8 cellular contexts compared by ENCODE assay signal in the genomic region with DNA sequence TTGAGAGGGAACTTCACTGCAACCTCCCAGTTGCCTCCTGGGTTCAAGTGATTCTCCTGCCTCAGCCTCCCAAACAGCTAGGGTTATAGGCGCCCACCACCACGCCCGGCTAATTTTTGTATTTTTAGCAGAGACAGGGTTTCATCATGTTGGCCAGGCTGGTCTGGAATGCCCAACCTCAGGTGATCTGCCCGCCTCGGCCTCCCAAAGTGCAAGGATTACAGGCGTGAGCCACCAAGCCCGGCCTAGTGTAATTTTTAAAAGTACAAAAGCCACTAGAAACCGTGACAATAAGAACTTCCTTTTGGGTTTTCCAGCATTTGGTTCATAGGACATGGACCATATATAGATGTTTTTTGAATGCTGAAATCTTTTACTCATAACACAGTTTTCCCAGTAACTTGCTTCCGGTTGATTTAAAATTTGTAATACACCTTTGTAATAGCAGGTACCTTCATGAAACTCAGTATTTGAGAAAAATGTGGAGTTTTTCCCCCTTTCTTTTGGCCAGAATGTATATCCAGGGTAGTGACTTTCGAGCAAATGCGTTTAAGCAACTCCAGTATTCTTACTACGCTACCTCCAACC. TPM values are rescaled to one million over a fixed set of nuclear protein-coding genes. Genes with fewer than 3 reads are reported as not detected.
DNase-seq lines count a peak whose midpoint lies in the region; ATAC-seq and TF ChIP-seq lines count a peak whose summit lies in the region.

No MANE protein-coding gene starts in this region.

- peak overlapping the region; percentile 71 for H4K5ac ChIP-seq in mesendoderm (ENCODE audit: low read length)

- peaks cover 18% of the 10 kb centered on the region for H3K79me2 ChIP-seq in mesendoderm (ENCODE audit: control insufficient read depth, insufficient read depth, low read length)

- no CpG with 5 or more reads among the region's 12 CpGs for WGBS in mesendoderm (ENCODE audit: extremely low coverage, insufficient coverage, low lambda C conversion rate)

- no peaks in the 10 kb centered on the region for H3K9me3 ChIP-seq in right atrium auricular region
- no peaks in the 10 kb centered on the region for H3K9me3 ChIP-seq in vagina

- H3K18ac ChIP-seq in mesendoderm (ENCODE audit: low read length): peak overlapping the region; percentile 70

- no peak overlapping the region for H2BK15ac ChIP-seq in mesendoderm (replicated peaks; ENCODE audit: low read depth)

- H3K4me1 ChIP-seq in right atrium auricular region (peaks cover 0 to 39% of the 10 kb centered on the region in 2 donors), mesendoderm (ENCODE audit: control insufficient read depth, low read depth, low read length) (peaks cover 3% of the 10 kb centered on the region), vagina (peaks cover 39% of the 10 kb centered on the region)

- peak overlapping the region; percentile 74 for H3K4me2 ChIP-seq in mesendoderm (ENCODE audit: low read length)

- H3K27me3 ChIP-seq in right atrium auricular region (no peaks in the 10 kb centered on the region), brain microvascular endothelial cell (replicated peaks) (no peaks in the 10 kb centered on the region), mesendoderm (ENCODE audit: insufficient read depth, low read length, poor library complexity) (no peaks in the 10 kb centered on the region), vagina (no peaks in the 10 kb centered on the region)

- H2BK120ac ChIP-seq in mesendoderm (ENCODE audit: low read depth, low read length): no peak overlapping the region

- peak overlapping the region; percentile 95 for H4K8ac ChIP-seq in mesendoderm (ENCODE audit: low read depth, low read length)

- in situ Hi-C loops in brain microvascular endothelial cell (cut with HindIII; ENCODE audit: low pct_ligation_motif_present, low sequenced_read_pairs): no loop called here

- no peak overlapping the region for H2AK5ac ChIP-seq in mesendoderm (ENCODE audit: low read length)

- TF ChIP-seq POLR2A in vagina (IDR thresholded peaks at IDR 0.05): no peak

- H3K36me3 ChIP-seq in right atrium auricular region: no peaks in the 10 kb centered on the region
- no peaks in the 10 kb centered on the region for H3K36me3 ChIP-seq in brain microvascular endothelial cell (replicated peaks)
- H3K36me3 ChIP-seq in mesendoderm (ENCODE audit: control insufficient read depth, insufficient read depth, low read length): no peaks in the 10 kb centered on the region
- no peaks in the 10 kb centered on the region for H3K36me3 ChIP-seq in vagina

- H2BK5ac ChIP-seq in mesendoderm (ENCODE audit: low read length): no peak overlapping the region

- no peak for ATAC-seq in left ventricle myocardium superior

- H3K27ac ChIP-seq in right atrium auricular region (peak overlapping the region; percentile 98), brain microvascular endothelial cell (peak overlapping the region; percentile 87), mesendoderm (ENCODE audit: low read depth, low read length) (peak overlapping the region; percentile 83), vagina (peak overlapping the region; percentile 99)

- peak overlapping the region; percentile 73 to 85 for H3K4me3 ChIP-seq in right atrium auricular region
- H3K4me3 ChIP-seq in brain microvascular endothelial cell (ENCODE audit: low read depth, low read length): peak overlapping the region; percentile 97
- peak overlapping the region; percentile 53 for H3K4me3 ChIP-seq in mesendoderm (ENCODE audit: low read length)
- H3K4me3 ChIP-seq in vagina: peak overlapping the region; percentile 84 to 95

- H3K9ac ChIP-seq in mesendoderm (ENCODE audit: low read length): peak overlapping the region; percentile 97

- peak overlapping the region; percentile 80 for H3K23ac ChIP-seq in mesendoderm (ENCODE audit: low read length)

- intact Hi-C loops in left ventricle myocardium superior (cut with micrococcal nuclease): no loop called here
- intact Hi-C loops in vagina (cut with DNase I): loop anchor here (10.0 kb wide), 1 partner anchor 103 kb away; the partner anchor contains the start of gene STK38

- H3K56ac ChIP-seq in mesendoderm (ENCODE audit: low read length): peak overlapping the region; percentile 93

- no peak for TF ChIP-seq CTCF in right atrium auricular region (IDR thresholded peaks at IDR 0.05)
- TF ChIP-seq CTCF in brain microvascular endothelial cell (IDR thresholded peaks at IDR 0.05; ENCODE audit: low read depth, low read length, missing control alignments): no peak
- no peak for TF ChIP-seq CTCF in vagina (IDR thresholded peaks at IDR 0.05)
- TF ChIP-seq CTCF in GM20000 (IDR thresholded peaks at IDR 0.05; ENCODE audit: extremely low read depth, missing control alignments): no peak

- DNase-seq in right atrium auricular region (ENCODE audit: low spot score) (no peak), left ventricle myocardium superior (no peak), brain microvascular endothelial cell (no peak), mesendoderm (no peak), vagina (ENCODE audit: extremely low spot score in 2 of 2) (no peak), cerebellum (ENCODE audit: low spot score) (no peak), GM20000 (ENCODE audit: low spot score) (no peak), midbrain (lab: John Stamatoyannopoulos, UW) (no peak)

- H3K4ac ChIP-seq in mesendoderm (ENCODE audit: low read depth, low read length): peak overlapping the region; percentile 59

- H3K79me1 ChIP-seq in mesendoderm (ENCODE audit: low read length): peaks cover 7% of the 10 kb centered on the region

RNA-seq across cellular contexts. Expression of gene PXT1, which starts 0.5 kb away (rescaled TPM):
- total RNA-seq in right atrium auricular region: under 1 TPM in 1 of 2 donors, not detected in 1; 0.24 TPM
- 0.15 TPM for total RNA-seq in left ventricle myocardium superior
- 0.03 TPM for polyA plus RNA-seq in mesendoderm (2013, experiment 1 of 2)
- polyA plus RNA-seq in mesendoderm (2013, experiment 2 of 2): 0.10 TPM
- total RNA-seq in vagina: not detected
- not detected for total RNA-seq in cerebellum

RNA-seq across cellular contexts. Expression of gene KCTD20, which starts 0.6 kb away (rescaled TPM):
- total RNA-seq in right atrium auricular region: 10 to 100 TPM; 26.3 to 34.5 TPM
- total RNA-seq in left ventricle myocardium superior: 21.9 TPM
- polyA plus RNA-seq in mesendoderm (2013, experiment 1 of 2): 19.5 TPM
- 18.9 TPM for polyA plus RNA-seq in mesendoderm (2013, experiment 2 of 2)
- 30.0 TPM for total RNA-seq in vagina
- total RNA-seq in cerebellum: 61.8 TPM

RNA-seq across cellular contexts. Expression of gene ETV7, which starts 54.7 kb away (rescaled TPM):
- total RNA-seq in right atrium auricular region: under 1 TPM; 0.33 to 0.43 TPM
- 0.15 TPM for total RNA-seq in left ventricle myocardium superior
- 0.28 TPM for polyA plus RNA-seq in mesendoderm (2013, experiment 1 of 2)
- 0.27 TPM for polyA plus RNA-seq in mesendoderm (2013, experiment 2 of 2)
- total RNA-seq in vagina: 2.2 TPM
- not detected for total RNA-seq in cerebellum
